In the genomic region with DNA sequence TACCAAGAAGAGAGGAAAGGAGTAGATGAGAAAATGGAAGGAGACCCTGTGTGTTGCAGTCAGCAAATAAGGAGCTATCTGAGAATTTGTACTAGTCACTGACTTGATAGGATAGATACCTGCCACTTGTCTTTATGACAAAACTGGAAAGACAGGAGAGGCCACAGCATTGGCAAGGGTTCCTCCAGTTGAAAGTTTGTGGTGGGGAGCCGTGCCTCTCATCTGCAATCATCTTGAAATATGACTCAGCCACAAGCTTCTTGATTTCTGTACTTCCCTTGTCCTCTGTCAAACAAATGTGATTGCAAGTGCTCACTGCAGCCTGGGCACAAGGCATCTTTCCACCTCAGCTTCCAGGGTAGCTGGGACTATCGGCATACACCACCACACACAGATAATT, we compare ENCODE assay signal across 20 cellular contexts.
A peak's percentile ranks its signal among the peaks of the same experiment; 100 is the strongest.
DNase-seq lines count a peak whose midpoint lies in the region; ATAC-seq and TF ChIP-seq lines count a peak whose summit lies in the region.
"Had no signal": no experiment of that assay in that cellular context is flagged by ENCODE, and none has a peak within 500 bp of the region (broad histone marks: within the 10 kb centered on the region; RNA-seq: fewer than 3 reads in every experiment).

No MANE protein-coding gene starts in this region.

- peaks cover 5 to 13% of the 10 kb centered on the region in 2 experiments; a peak in 3 of 4 replicates for H3K4me1 ChIP-seq in HCT116 (ENCODE audit: control insufficient read depth in 1 of 2, insufficient read depth in 2 of 2, low read length in 2 of 2)
- H3K4me1 ChIP-seq in adipocyte (ENCODE audit: control insufficient read depth, insufficient read depth, low read length) = peaks cover 4% of the 10 kb centered on the region
- no peaks in the 10 kb centered on the region for H3K4me1 ChIP-seq in tibial nerve
- H3K4me1 ChIP-seq: pancreas, sigmoid colon, upper lobe of right lung had no signal

- no peaks in the 10 kb centered on the region for H3K9me2 ChIP-seq in HCT116 (ENCODE audit: insufficient read depth)

- H3K4me2 ChIP-seq in HCT116 (ENCODE audit: low read length) = peak overlapping the region; percentile 23

- H3K9ac ChIP-seq in HCT116 (ENCODE audit: low read length) = no peak overlapping the region
- no peak overlapping the region for H3K9ac ChIP-seq in adipocyte (ENCODE audit: low read length)

- CTCF ChIA-PET in HCT116 (lab: Charles Lee) = no interaction called here

- H4K20me1 ChIP-seq in HCT116 (ENCODE audit: insufficient read depth) = no peaks in the 10 kb centered on the region

- no peaks in the 10 kb centered on the region for H3K36me3 ChIP-seq in HCT116 (ENCODE audit: control insufficient read depth in 1 of 2, insufficient read depth in 2 of 2, low read length in 2 of 2)
- no peaks in the 10 kb centered on the region for H3K36me3 ChIP-seq in adipocyte (ENCODE audit: control insufficient read depth, insufficient read depth, low read length, severe bottlenecking)
- H3K36me3 ChIP-seq in tibial nerve = no peaks in the 10 kb centered on the region
- H3K36me3 ChIP-seq: brain microvascular endothelial cell, pancreas, sigmoid colon, upper lobe of right lung, WERI-Rb-1 had no signal

- H3K27ac ChIP-seq in HCT116 (ENCODE audit: low read depth, low read length) = no peak overlapping the region
- no peak overlapping the region for H3K27ac ChIP-seq in tibial nerve
- H3K27ac ChIP-seq: brain microvascular endothelial cell, pancreas, sigmoid colon, upper lobe of right lung, WERI-Rb-1 had no signal

- TF ChIP-seq CTCF in HCT116 (IDR thresholded peaks at IDR 0.05 in 2 of 3, conservative IDR thresholded peaks at IDR 0.05 in 1 of 3; ENCODE audit: borderline replicate concordance in 1 of 3, insufficient read depth in 1 of 3, low read depth in 2 of 3, low read length in 2 of 3) (no peak), tibial nerve (IDR thresholded peaks at IDR 0.05) (no peak)

- peak; percentile 14; the same call in 1 of the 2 replicates for TF ChIP-seq RAD21 in HCT116 (IDR thresholded peaks at IDR 0.05; ENCODE audit: low read depth)

- WGBS in tibial nerve, 2 donors = 76 to 79% methylated on average over 2 of the region's 2 CpGs

- intact Hi-C loops in HCT116 (cut with micrococcal nuclease) = no loop called here

- no peak for TF ChIP-seq POLR2A in HCT116 (IDR thresholded peaks at IDR 0.05; ENCODE audit: borderline replicate concordance, extremely low read depth, insufficient read depth, insufficient read length)
- no peak for TF ChIP-seq POLR2A in tibial nerve (IDR thresholded peaks at IDR 0.05)

- POLR2A ChIA-PET in HCT116 (lab: Charles Lee) = no interaction called here

- H2AFZ ChIP-seq in HCT116 (ENCODE audit: low read depth, low read length, poor library complexity, severe bottlenecking) = no peak overlapping the region

- H3K27me3 ChIP-seq in HCT116 (ENCODE audit: insufficient read depth, low read length) (no peaks in the 10 kb centered on the region), adipocyte (replicated peaks; ENCODE audit: control insufficient read depth, insufficient read depth, low read length) (no peaks in the 10 kb centered on the region), tibial nerve (no peaks in the 10 kb centered on the region)
- H3K27me3 ChIP-seq: brain microvascular endothelial cell, pancreas, sigmoid colon, upper lobe of right lung had no signal

- no TSS peak for BruUV-seq in HCT116 (replicated peaks; lab: Mats Ljungman, UMichigan)

- ATAC-seq in HCT116 (peak; percentile 89), HG03565 (IDR thresholded peaks at IDR 0.05; ENCODE audit: unreplicated experiment) (no peak)
- ATAC-seq: HepG2, pancreas, upper lobe of right lung had no signal

- DNase-seq in EL = peak; percentile 44
- DNase-seq in HCT116 (ENCODE audit: low read depth, low spot score) = no peak
- peak; percentile 33 for DNase-seq in adipocyte (ENCODE audit: low read depth)
- peak; percentile 60 for DNase-seq in islet precursor cell
- DNase-seq in tibial nerve (ENCODE audit: low spot score in 2 of 2) = no peak
- no peak for DNase-seq in DMS153 treated with DMSO at 0.1 percent for 48 hours (lab: John Stamatoyannopoulos, UW; ENCODE audit: unreplicated experiment)
- DNase-seq: activated CD4-positive, alpha-beta T cell treated with anti-CD3 and anti-CD28 coated beads, Interleukin-2, amount 50 U/mL, for 48 hours; activated T-cell treated with anti-CD3 and anti-CD28 coated beads, Interleukin-2, amount 50 U/mL, for 48 hours; brain microvascular endothelial cell; erythroblast; NCI-H187 treated with DMSO at 0.1 percent for 48 hours; NCI-H345; pancreas; Right ventricle myocardium superior; sigmoid colon; stimulated activated CD4-positive, alpha-beta T cell treated with anti-CD3 and anti-CD28 coated beads, Interleukin-1b, Interleukin-23, amount 100 ng/mL, for 48 hours; upper lobe of right lung; WERI-Rb-1 had no signal

- H3K9me3 ChIP-seq in HCT116 (ENCODE audit: control insufficient read depth in 1 of 2, insufficient read depth in 1 of 2, low read depth in 1 of 2, low read length in 2 of 2) = no peaks in the 10 kb centered on the region
- no peaks in the 10 kb centered on the region for H3K9me3 ChIP-seq in adipocyte (ENCODE audit: control insufficient read depth, low read length)
- H3K9me3 ChIP-seq in tibial nerve = no peaks in the 10 kb centered on the region
- H3K9me3 ChIP-seq: pancreas, sigmoid colon, upper lobe of right lung had no signal

- TF ChIP-seq EP300 in tibial nerve (IDR thresholded peaks at IDR 0.05) = no peak

- no peak overlapping the region for H3K4me3 ChIP-seq in HCT116 (replicated peaks in 1 of 2; ENCODE audit: low read depth in 1 of 2, low read length in 2 of 2)
- H3K4me3 ChIP-seq in adipocyte (ENCODE audit: low read length) = no peak overlapping the region
- H3K4me3 ChIP-seq in tibial nerve = no peak overlapping the region
- H3K4me3 ChIP-seq: pancreas, sigmoid colon, upper lobe of right lung had no signal

- RAD21 ChIA-PET in HCT116 (lab: Charles Lee; ENCODE audit: low non-redundant PET in 1 of 2, low total read pairs in 2 of 2, uncharacterized antibody in 2 of 2, unreplicated experiment in 2 of 2) = no interaction called here

- no peaks in the 10 kb centered on the region for H3K79me2 ChIP-seq in HCT116 (ENCODE audit: insufficient read depth, low read length)

TF ChIP-seq in HCT116, 20 proteins besides CTCF, POLR2A, EP300 and RAD21 (continues in another document):
- TF ChIP-seq ZFX (IDR thresholded peaks at IDR 0.05) = no peak
- no peak for TF ChIP-seq SRF (IDR thresholded peaks at IDR 0.05; ENCODE audit: low read depth)
- no peak for TF ChIP-seq CBX3 (IDR thresholded peaks at IDR 0.05; ENCODE audit: low read depth)
- TF ChIP-seq, protein P1, sequence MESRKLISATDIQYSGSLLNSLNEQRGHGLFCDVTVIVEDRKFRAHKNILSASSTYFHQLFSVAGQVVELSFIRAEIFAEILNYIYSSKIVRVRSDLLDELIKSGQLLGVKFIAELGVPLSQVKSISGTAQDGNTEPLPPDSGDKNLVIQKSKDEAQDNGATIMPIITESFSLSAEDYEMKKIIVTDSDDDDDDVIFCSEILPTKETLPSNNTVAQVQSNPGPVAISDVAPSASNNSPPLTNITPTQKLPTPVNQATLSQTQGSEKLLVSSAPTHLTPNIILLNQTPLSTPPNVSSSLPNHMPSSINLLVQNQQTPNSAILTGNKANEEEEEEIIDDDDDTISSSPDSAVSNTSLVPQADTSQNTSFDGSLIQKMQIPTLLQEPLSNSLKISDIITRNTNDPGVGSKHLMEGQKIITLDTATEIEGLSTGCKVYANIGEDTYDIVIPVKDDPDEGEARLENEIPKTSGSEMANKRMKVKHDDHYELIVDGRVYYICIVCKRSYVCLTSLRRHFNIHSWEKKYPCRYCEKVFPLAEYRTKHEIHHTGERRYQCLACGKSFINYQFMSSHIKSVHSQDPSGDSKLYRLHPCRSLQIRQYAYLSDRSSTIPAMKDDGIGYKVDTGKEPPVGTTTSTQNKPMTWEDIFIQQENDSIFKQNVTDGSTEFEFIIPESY (IDR thresholded peaks at IDR 0.05; ENCODE audit: extremely low read depth, insufficient replicate concordance, low read length) = no peak
- TF ChIP-seq SP1 (IDR thresholded peaks at IDR 0.05; ENCODE audit: low read depth) = peak; percentile 45; the same call in 1 of the 2 replicates
- no peak for TF ChIP-seq ZNF274 (IDR thresholded peaks at IDR 0.05; ENCODE audit: low read depth, low read length)
- TF ChIP-seq EZH2 (IDR thresholded peaks at IDR 0.05) = no peak
- no peak for TF ChIP-seq EZH2phosphoT487 (IDR thresholded peaks at IDR 0.05; ENCODE audit: borderline replicate concordance)
- no peak for TF ChIP-seq YY1 (IDR thresholded peaks at IDR 0.05; ENCODE audit: extremely low read depth, insufficient replicate concordance, low read depth, low read length)
- TF ChIP-seq, protein P2, sequence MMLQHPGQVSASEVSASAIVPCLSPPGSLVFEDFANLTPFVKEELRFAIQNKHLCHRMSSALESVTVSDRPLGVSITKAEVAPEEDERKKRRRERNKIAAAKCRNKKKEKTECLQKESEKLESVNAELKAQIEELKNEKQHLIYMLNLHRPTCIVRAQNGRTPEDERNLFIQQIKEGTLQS (IDR thresholded peaks at IDR 0.05) = no peak
- TF ChIP-seq POLR2AphosphoS5 (IDR thresholded peaks at IDR 0.05; ENCODE audit: low read depth, low read length) = no peak
- TF ChIP-seq ELF1 (IDR thresholded peaks at IDR 0.05; ENCODE audit: borderline replicate concordance, low read depth) = no peak
- TF ChIP-seq FOSL1 (IDR thresholded peaks at IDR 0.05; ENCODE audit: low read depth) = peak; percentile 43; the same call in 1 of the 2 replicates
- TF ChIP-seq CEBPB (IDR thresholded peaks at IDR 0.05; ENCODE audit: low read depth) = peak; percentile 34; the same call in 1 of the 2 replicates
- no peak for TF ChIP-seq TCF7L2 (IDR thresholded peaks at IDR 0.05; ENCODE audit: borderline replicate concordance, extremely low read depth, insufficient read depth, insufficient read length)
- TF ChIP-seq, protein P3, sequence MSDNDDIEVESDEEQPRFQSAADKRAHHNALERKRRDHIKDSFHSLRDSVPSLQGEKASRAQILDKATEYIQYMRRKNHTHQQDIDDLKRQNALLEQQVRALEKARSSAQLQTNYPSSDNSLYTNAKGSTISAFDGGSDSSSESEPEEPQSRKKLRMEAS (IDR thresholded peaks at IDR 0.05) = 0 out of 2 replicates have a peak, but pooled peaks have one; percentile 25
- no peak for TF ChIP-seq SIN3A (IDR thresholded peaks at IDR 0.05; ENCODE audit: low read depth)
- TF ChIP-seq EGR1 (IDR thresholded peaks at IDR 0.05; ENCODE audit: low read depth) = no peak
- TF ChIP-seq JUND (IDR thresholded peaks at IDR 0.05) = peak; percentile 47

Comparison
In these comparisons a context has a peak if more than half of its experiments do, and no peak if none do; other contexts are left out.
1. DNase-seq: peak in EL (single experiment), adipocyte (single experiment) and islet precursor cell (single experiment); none in HCT116 (single experiment), tibial nerve (0 of 2) and DMS153 treated with DMSO at 0.1 percent for 48 hours (single experiment).